ENCODE assay signal across 31 cellular contexts in genomic region chr9:104950838-104951237, GRCh38.
"Had no signal": no experiment of that assay in that cellular context is flagged by ENCODE, and none has a peak within 500 bp of the region (broad histone marks: within the 10 kb centered on the region; RNA-seq: fewer than 3 reads in every experiment).

No MANE protein-coding gene starts in this region.

- H3K79me2 ChIP-seq: parathyroid adenoma had no signal

- H3K36me3 Mint-ChIP-seq: activated naive CD4-positive, alpha-beta T cell treated with anti-CD3 and anti-CD28 coated beads, Interleukin-2, amount 50 U/mL, for 24 hours; mesothelial cell of epicardium; naive B cell; WTC11 had no signal

- DNase-seq: activated CD4-positive, alpha-beta T cell treated with anti-CD3 and anti-CD28 coated beads, Interleukin-2, amount 50 U/mL, for 1 hour; activated CD8-positive, alpha-beta T cell treated with anti-CD3 and anti-CD28 coated beads for 36 hours; activated gamma-delta T cell treated with Interleukin-2 at 50 U/mL for 16 hours; activated naive CD8-positive, alpha-beta T cell treated with anti-CD3 and anti-CD28 coated beads, Interleukin-2, amount 50 U/mL, for 24 hours; activated T-cell treated with anti-CD3 and anti-CD28 coated beads, Interleukin-2, amount 50 U/mL, for 4 hours; amygdala; dermis blood vessel endothelial cell; effector CD4-positive, alpha-beta T cell; esophagus squamous epithelium; head of caudate nucleus; hippocampal formation; left cardiac atrium; left ventricle myocardium superior; naive B cell; nephron progenitor cell; nucleus accumbens; spleen; stimulated activated naive CD4-positive, alpha-beta T cell treated with Interleukin-2 at 50 U/mL for 16 hours; T-helper 2 cell had no signal

- FAIRE-seq: colon, keratinocyte had no signal

- H3K27me3 Mint-ChIP-seq: activated naive CD4-positive, alpha-beta T cell treated with anti-CD3 and anti-CD28 coated beads, Interleukin-2, amount 50 U/mL, for 24 hours; activated naive CD8-positive, alpha-beta T cell treated with anti-CD3 and anti-CD28 coated beads, Interleukin-2, amount 50 U/mL, for 24 hours; activated T-helper 17 cell treated with anti-CD3 and anti-CD28 coated beads, Interleukin-2, amount 50 U/mL, for 72 hours; naive B cell had no signal

- H3K36me3 ChIP-seq: breast epithelium, esophagus squamous epithelium, right atrium auricular region, spleen, tibial nerve had no signal

- H3K27ac Mint-ChIP-seq: activated CD8-positive, alpha-beta T cell treated with anti-CD3 and anti-CD28 coated beads for 36 hours; activated naive CD4-positive, alpha-beta T cell treated with anti-CD3 and anti-CD28 coated beads, Interleukin-2, amount 50 U/mL, for 24 hours; activated naive CD8-positive, alpha-beta T cell treated with anti-CD3 and anti-CD28 coated beads, Interleukin-2, amount 50 U/mL, for 24 hours; activated T-helper 17 cell treated with anti-CD3 and anti-CD28 coated beads, Interleukin-2, amount 50 U/mL, for 72 hours; mesothelial cell of epicardium; naive B cell; nephron progenitor cell; WTC11 had no signal

- H3K9me3 Mint-ChIP-seq: activated CD8-positive, alpha-beta T cell treated with anti-CD3 and anti-CD28 coated beads for 36 hours; activated naive CD4-positive, alpha-beta T cell treated with anti-CD3 and anti-CD28 coated beads, Interleukin-2, amount 50 U/mL, for 24 hours; activated naive CD8-positive, alpha-beta T cell treated with anti-CD3 and anti-CD28 coated beads, Interleukin-2, amount 50 U/mL, for 24 hours; activated T-cell treated with anti-CD3 and anti-CD28 coated beads, Interleukin-2, amount 50 U/mL, for 4 hours; activated T-helper 17 cell treated with anti-CD3 and anti-CD28 coated beads, Interleukin-2, amount 50 U/mL, for 72 hours; central memory CD8-positive, alpha-beta T cell; mesothelial cell of epicardium; naive B cell; nephron progenitor cell; WTC11 had no signal

- H3K4me3 Mint-ChIP-seq: activated CD8-positive, alpha-beta T cell treated with anti-CD3 and anti-CD28 coated beads for 36 hours; activated naive CD4-positive, alpha-beta T cell treated with anti-CD3 and anti-CD28 coated beads, Interleukin-2, amount 50 U/mL, for 24 hours; activated naive CD8-positive, alpha-beta T cell treated with anti-CD3 and anti-CD28 coated beads, Interleukin-2, amount 50 U/mL, for 24 hours; activated T-cell treated with anti-CD3 and anti-CD28 coated beads, Interleukin-2, amount 50 U/mL, for 4 hours; activated T-helper 17 cell treated with anti-CD3 and anti-CD28 coated beads, Interleukin-2, amount 50 U/mL, for 72 hours; central memory CD8-positive, alpha-beta T cell; mesothelial cell of epicardium; naive B cell; nephron progenitor cell; WTC11 had no signal

- H2AFZ ChIP-seq: parathyroid adenoma had no signal

- H3K4me1 ChIP-seq: breast epithelium, esophagus squamous epithelium, parathyroid adenoma, right atrium auricular region, spleen, tibial nerve had no signal

- H3K4me1 Mint-ChIP-seq: activated naive CD4-positive, alpha-beta T cell treated with anti-CD3 and anti-CD28 coated beads, Interleukin-2, amount 50 U/mL, for 24 hours; activated naive CD8-positive, alpha-beta T cell treated with anti-CD3 and anti-CD28 coated beads, Interleukin-2, amount 50 U/mL, for 24 hours; activated T-helper 17 cell treated with anti-CD3 and anti-CD28 coated beads, Interleukin-2, amount 50 U/mL, for 72 hours; central memory CD8-positive, alpha-beta T cell; mesothelial cell of epicardium; naive B cell; nephron progenitor cell; WTC11 had no signal

- H3K9me3 ChIP-seq: breast epithelium, esophagus squamous epithelium, right atrium auricular region, spleen, tibial nerve had no signal

- H3K27me3 ChIP-seq: breast epithelium, esophagus squamous epithelium, right atrium auricular region, spleen, tibial nerve had no signal

- H3K4me3 ChIP-seq: breast epithelium, esophagus squamous epithelium, right atrium auricular region, spleen, tibial nerve had no signal

- H3K27ac ChIP-seq: breast epithelium, epithelial cell of prostate, esophagus squamous epithelium, parathyroid adenoma, right atrium auricular region, spleen, tibial nerve had no signal

- ATAC-seq: activated CD8-positive, alpha-beta T cell treated with anti-CD3 and anti-CD28 coated beads for 36 hours; activated naive CD8-positive, alpha-beta T cell treated with anti-CD3 and anti-CD28 coated beads, Interleukin-2, amount 50 U/mL, for 24 hours; activated T-cell treated with anti-CD3 and anti-CD28 coated beads, Interleukin-2, amount 50 U/mL, for 4 hours; activated T-helper 17 cell treated with anti-CD3 and anti-CD28 coated beads, Interleukin-2, amount 50 U/mL, for 72 hours; left cardiac atrium; left ventricle myocardium superior; WTC11 had no signal

- H3K9ac ChIP-seq: parathyroid adenoma had no signal
